In genomic region chr1:37480125-37480466, GRCh38 we compare ENCODE assay signal across 2 cellular contexts.
TF ChIP-seq lines count a peak whose summit lies in the region.

No MANE protein-coding gene starts in this region.

TF ChIP-seq in HCT116, 20 proteins besides CTCF, POLR2A, EP300 and RAD21 (continued from another document):
- TF ChIP-seq, protein P1, sequence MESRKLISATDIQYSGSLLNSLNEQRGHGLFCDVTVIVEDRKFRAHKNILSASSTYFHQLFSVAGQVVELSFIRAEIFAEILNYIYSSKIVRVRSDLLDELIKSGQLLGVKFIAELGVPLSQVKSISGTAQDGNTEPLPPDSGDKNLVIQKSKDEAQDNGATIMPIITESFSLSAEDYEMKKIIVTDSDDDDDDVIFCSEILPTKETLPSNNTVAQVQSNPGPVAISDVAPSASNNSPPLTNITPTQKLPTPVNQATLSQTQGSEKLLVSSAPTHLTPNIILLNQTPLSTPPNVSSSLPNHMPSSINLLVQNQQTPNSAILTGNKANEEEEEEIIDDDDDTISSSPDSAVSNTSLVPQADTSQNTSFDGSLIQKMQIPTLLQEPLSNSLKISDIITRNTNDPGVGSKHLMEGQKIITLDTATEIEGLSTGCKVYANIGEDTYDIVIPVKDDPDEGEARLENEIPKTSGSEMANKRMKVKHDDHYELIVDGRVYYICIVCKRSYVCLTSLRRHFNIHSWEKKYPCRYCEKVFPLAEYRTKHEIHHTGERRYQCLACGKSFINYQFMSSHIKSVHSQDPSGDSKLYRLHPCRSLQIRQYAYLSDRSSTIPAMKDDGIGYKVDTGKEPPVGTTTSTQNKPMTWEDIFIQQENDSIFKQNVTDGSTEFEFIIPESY (IDR thresholded peaks at IDR 0.05; ENCODE audit: extremely low read depth, insufficient replicate concordance, low read length), result no peak
- no peak for TF ChIP-seq POLR2AphosphoS5 (IDR thresholded peaks at IDR 0.05; ENCODE audit: low read depth, low read length)
- TF ChIP-seq MAX (IDR thresholded peaks at IDR 0.05), result no peak

TF ChIP-seq in WTC11, 78 proteins besides CTCF, POLR2A, EP300 and RAD21 (continued from another document):
- TF ChIP-seq, protein P2, sequence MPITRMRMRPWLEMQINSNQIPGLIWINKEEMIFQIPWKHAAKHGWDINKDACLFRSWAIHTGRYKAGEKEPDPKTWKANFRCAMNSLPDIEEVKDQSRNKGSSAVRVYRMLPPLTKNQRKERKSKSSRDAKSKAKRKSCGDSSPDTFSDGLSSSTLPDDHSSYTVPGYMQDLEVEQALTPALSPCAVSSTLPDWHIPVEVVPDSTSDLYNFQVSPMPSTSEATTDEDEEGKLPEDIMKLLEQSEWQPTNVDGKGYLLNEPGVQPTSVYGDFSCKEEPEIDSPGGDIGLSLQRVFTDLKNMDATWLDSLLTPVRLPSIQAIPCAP (CRISPR knock-in tag; IDR thresholded peaks at IDR 0.05), result no peak
- no peak for TF ChIP-seq SMAD3 (CRISPR knock-in tag; IDR thresholded peaks at IDR 0.05; ENCODE audit: borderline replicate concordance)
- no peak for TF ChIP-seq E2F4 (CRISPR knock-in tag; IDR thresholded peaks at IDR 0.05; ENCODE audit: borderline replicate concordance, low read depth)
- TF ChIP-seq CREB1 (CRISPR knock-in tag; IDR thresholded peaks at IDR 0.05), result no peak
- TF ChIP-seq GABPB1 (CRISPR knock-in tag; IDR thresholded peaks at IDR 0.05), result no peak
TF ChIP-seq in WTC11: peak in this region for 0.
